In the genomic region with DNA sequence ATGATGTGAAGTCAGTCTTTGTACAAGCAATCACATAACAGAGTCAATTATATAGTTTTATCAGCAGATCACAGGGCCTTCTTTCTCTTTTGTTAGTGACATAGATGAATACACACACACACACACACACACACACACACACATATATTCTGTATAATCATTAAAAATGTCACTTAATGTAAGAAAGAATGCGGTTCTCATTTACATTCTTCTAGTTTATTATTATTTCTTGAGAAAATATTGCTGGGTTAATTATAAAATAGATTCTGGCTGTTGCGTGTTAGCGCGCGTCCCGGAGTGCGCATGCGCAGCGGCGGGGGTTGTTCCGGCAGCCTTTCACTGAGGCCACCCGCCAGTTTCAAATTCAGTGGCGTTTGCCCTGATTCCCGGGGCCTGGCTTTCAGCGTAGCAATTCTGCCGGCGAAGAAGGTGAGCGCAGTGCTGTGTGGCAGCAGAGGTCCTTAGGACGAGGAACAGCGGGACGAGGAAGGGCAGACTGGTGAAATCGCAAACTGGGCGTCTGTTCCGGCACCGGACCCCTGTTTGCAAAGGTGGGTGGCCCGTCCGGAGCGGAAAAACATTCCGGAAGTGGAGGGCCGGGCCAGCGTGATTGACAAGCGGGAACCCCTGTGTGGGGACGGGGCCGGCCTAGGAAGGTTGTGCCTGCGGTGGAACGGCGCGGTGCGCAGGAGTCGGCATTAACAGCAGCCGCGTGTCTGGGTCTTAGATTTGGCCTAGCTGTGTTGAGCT, we compare ENCODE assay signal across 7 cellular contexts.
DNase-seq lines count a peak whose midpoint lies in the region; ATAC-seq and TF ChIP-seq lines count a peak whose summit lies in the region.
"Not testable (repeated sequence)": the region's sequence is repeated elsewhere in the genome, so short reads cannot be mapped to it uniquely, and the experiment has no call there.

No MANE protein-coding gene starts in this region.

- not testable (repeated sequence) for H3K4me1 ChIP-seq in skeletal muscle satellite cell (ENCODE audit: control insufficient read depth, insufficient read depth, low read length)

- H3K9me3 Mint-ChIP-seq in immature natural killer cell = not testable (repeated sequence)

- H3K27me3 ChIP-seq in skeletal muscle satellite cell (ENCODE audit: control insufficient read depth, insufficient read depth, low read length) = not testable (repeated sequence)

- ATAC-seq in GM18520 (IDR thresholded peaks at IDR 0.05; ENCODE audit: unreplicated experiment) = peak; percentile 70
- peak; percentile 91 for ATAC-seq in HG03460 (IDR thresholded peaks at IDR 0.05; ENCODE audit: unreplicated experiment)

- peak; percentile 66 for DNase-seq in NCI-H460 (ENCODE audit: extremely low read depth, low read depth)
- DNase-seq in activated CD4-positive, CD25-positive, alpha-beta regulatory T cell treated with anti-CD3 and anti-CD28 coated beads, Interleukin-2, amount 50 U/mL, for 72 hours = peak; percentile 81
- DNase-seq in cardiac fibroblast (ENCODE audit: low read depth in 2 of 2) = peak; percentile 62 to 84
- DNase-seq in immature natural killer cell = peak; percentile 82 to 93 (median 88)

- peak overlapping the region; percentile 75 to 95 (median 92) for H3K27ac Mint-ChIP-seq in immature natural killer cell

- not testable (repeated sequence) for TF ChIP-seq CTCF in cardiac fibroblast (IDR thresholded peaks at IDR 0.05; ENCODE audit: low read depth, low read length)

- not testable (repeated sequence) for H3K27me3 Mint-ChIP-seq in immature natural killer cell (ENCODE audit: low read depth in 3 of 3)

- H3K4me1 Mint-ChIP-seq in immature natural killer cell = peaks cover 13 to 16% of the 10 kb centered on the region in 2 donors

- H3K4me3 Mint-ChIP-seq in immature natural killer cell = peak overlapping the region; percentile 96 to 97 (median 97)

- peak overlapping the region; percentile 78 for H3K4me2 ChIP-seq in skeletal muscle satellite cell (ENCODE audit: low read length)

- H3K9me3 ChIP-seq in skeletal muscle satellite cell (replicated peaks; ENCODE audit: low read length) = not testable (repeated sequence)

- H3K36me3 ChIP-seq in skeletal muscle satellite cell (ENCODE audit: insufficient read depth, low read length) = not testable (repeated sequence)

- H3K4me3 ChIP-seq in cardiac fibroblast (replicated peaks in 1 of 2; ENCODE audit: low read depth in 2 of 2, low read length in 2 of 2) (peak overlapping the region; percentile 10 to 60), skeletal muscle satellite cell (ENCODE audit: low read length) (peak overlapping the region; percentile 74)

- H3K36me3 Mint-ChIP-seq in immature natural killer cell = not testable (repeated sequence)

- H3K9ac ChIP-seq in skeletal muscle satellite cell (ENCODE audit: low read depth, low read length) = peak overlapping the region; percentile 77

Comparison
In these comparisons a context has a peak if more than half of its experiments do, and no peak if none do; other contexts are left out.
1. Peak in every context shown above with its lines: DNase-seq, ATAC-seq and H3K4me3 ChIP-seq.